In genomic region chr20:36405255-36405654, GRCh38 we compare ENCODE assay signal across 22 cellular contexts.
"Had no signal": no experiment of that assay in that cellular context is flagged by ENCODE, and none has a peak within 500 bp of the region (broad histone marks: within the 10 kb centered on the region; RNA-seq: fewer than 3 reads in every experiment).

No MANE protein-coding gene starts in this region.

- H3K4me3 Mint-ChIP-seq: activated CD4-positive, alpha-beta T cell treated with anti-CD3 and anti-CD28 coated beads, Interleukin-2, amount 10 ng/mL, durations not matched to agents 7 days and 5 days; activated naive CD4-positive, alpha-beta T cell treated with anti-CD3 and anti-CD28 coated beads, Interleukin-2, amount 10 ng/mL, durations not matched to agents 7 days and 5 days; activated naive CD8-positive, alpha-beta T cell treated with anti-CD3 and anti-CD28 coated beads, Interleukin-2, amount 50 U/mL, for 24 hours; naive thymus-derived CD8-positive, alpha-beta T cell had no signal

- DNase-seq: activated CD4-positive, alpha-beta T cell treated with anti-CD3 and anti-CD28 coated beads, Interleukin-2, amount 10 ng/mL, durations not matched to agents 7 days and 5 days; activated CD8-positive, alpha-beta memory T cell treated with anti-CD3 and anti-CD28 coated beads, Interleukin-2, amount 50 U/mL, for 4 hours; activated effector memory CD4-positive, alpha-beta T cell treated with Interleukin-2 at 50 U/mL for 16 hours; activated naive CD4-positive, alpha-beta T cell treated with anti-CD3 and anti-CD28 coated beads, Interleukin-2, amount 10 ng/mL, durations not matched to agents 7 days and 5 days; activated naive CD8-positive, alpha-beta T cell treated with anti-CD3 and anti-CD28 coated beads, Interleukin-2, amount 50 U/mL, for 24 hours; activated T-cell treated with anti-CD3 and anti-CD28 coated beads, Interleukin-2, amount 50 U/mL, for 48 hours; aorta; dermis blood vessel endothelial cell; effector memory CD4-positive, alpha-beta T cell; heart left ventricle; left ventricle myocardium inferior; mucosa of descending colon; naive thymus-derived CD8-positive, alpha-beta T cell; right lobe of liver; stimulated activated CD4-positive, alpha-beta T cell treated with anti-CD3 and anti-CD28 coated beads, Interleukin-4, amount 100 ng/mL, for 1 hour; T-helper 1 cell; T-helper 9 cell had no signal

- H3K4me1 Mint-ChIP-seq: activated CD4-positive, alpha-beta T cell treated with anti-CD3 and anti-CD28 coated beads, Interleukin-2, amount 10 ng/mL, durations not matched to agents 7 days and 5 days; activated naive CD4-positive, alpha-beta T cell treated with anti-CD3 and anti-CD28 coated beads, Interleukin-2, amount 10 ng/mL, durations not matched to agents 7 days and 5 days; activated naive CD8-positive, alpha-beta T cell treated with anti-CD3 and anti-CD28 coated beads, Interleukin-2, amount 50 U/mL, for 24 hours had no signal

- H3K9me3 ChIP-seq: mucosa of descending colon, right lobe of liver had no signal

- H3K36me3 Mint-ChIP-seq: activated naive CD4-positive, alpha-beta T cell treated with anti-CD3 and anti-CD28 coated beads, Interleukin-2, amount 10 ng/mL, durations not matched to agents 7 days and 5 days had no signal

- ATAC-seq: activated CD4-positive, CD25-positive, alpha-beta regulatory T cell treated with anti-CD3 and anti-CD28 coated beads, Interleukin-2, amount 50 U/mL, for 24 hours; activated naive CD8-positive, alpha-beta T cell treated with anti-CD3 and anti-CD28 coated beads, Interleukin-2, amount 50 U/mL, for 24 hours; gastroesophageal sphincter; heart left ventricle; mucosa of descending colon; naive thymus-derived CD8-positive, alpha-beta T cell; right lobe of liver; SK-N-SH treated with all-trans-retinoic acid at 6 μM for 48 hours had no signal

- H3K9me3 Mint-ChIP-seq: activated CD4-positive, alpha-beta T cell treated with anti-CD3 and anti-CD28 coated beads, Interleukin-2, amount 10 ng/mL, durations not matched to agents 7 days and 5 days; activated naive CD4-positive, alpha-beta T cell treated with anti-CD3 and anti-CD28 coated beads, Interleukin-2, amount 10 ng/mL, durations not matched to agents 7 days and 5 days; activated naive CD8-positive, alpha-beta T cell treated with anti-CD3 and anti-CD28 coated beads, Interleukin-2, amount 50 U/mL, for 24 hours had no signal

- H3K4me3 ChIP-seq: gastroesophageal sphincter, heart left ventricle, left ventricle myocardium inferior, mucosa of descending colon, right lobe of liver, smooth muscle cell had no signal

- H3K27me3 ChIP-seq: right lobe of liver had no signal

- H3K36me3 ChIP-seq: gastroesophageal sphincter, heart left ventricle, left ventricle myocardium inferior, right lobe of liver had no signal

- H3K27ac ChIP-seq: gastroesophageal sphincter, heart left ventricle, left ventricle myocardium inferior, parathyroid adenoma, right lobe of liver had no signal

- H3K4me1 ChIP-seq: gastroesophageal sphincter, parathyroid adenoma, right lobe of liver had no signal

- H3K27ac Mint-ChIP-seq: activated CD4-positive, alpha-beta T cell treated with anti-CD3 and anti-CD28 coated beads, Interleukin-2, amount 10 ng/mL, durations not matched to agents 7 days and 5 days; activated naive CD4-positive, alpha-beta T cell treated with anti-CD3 and anti-CD28 coated beads, Interleukin-2, amount 10 ng/mL, durations not matched to agents 7 days and 5 days; activated naive CD8-positive, alpha-beta T cell treated with anti-CD3 and anti-CD28 coated beads, Interleukin-2, amount 50 U/mL, for 24 hours had no signal
